In genomic region chr4:44495136-44495535, GRCh38 we compare ENCODE assay signal across 25 cellular contexts. TPM values are rescaled to one million over a fixed set of nuclear protein-coding genes. Genes with fewer than 3 reads are reported as not detected.
"Had no signal": no experiment of that assay in that cellular context is flagged by ENCODE, and none has a peak within 500 bp of the region (broad histone marks: within the 10 kb centered on the region; RNA-seq: fewer than 3 reads in every experiment).

No MANE protein-coding gene starts in this region.

- H3K9me3 ChIP-seq: Peyer's patch, SK-N-SH had no signal

- H2AFZ ChIP-seq: PC-9 had no signal

- H3K4me1 ChIP-seq: Peyer's patch had no signal

- H3K27ac ChIP-seq: HL-60, PC-9, Peyer's patch had no signal

- H3K4me2 ChIP-seq: PC-9, SK-N-SH had no signal

- DNase-seq: KBM-7, MV-4-11, NCI-H1048, NCI-H1105, NCI-H1417, NCI-H1436 treated with DMSO at 0.1 percent for 48 hours, NCI-H1694, NCI-H187 treated with DMSO at 0.1 percent for 48 hours, NCI-H2029 treated with DMSO at 0.1 percent for 48 hours, NCI-H2171 treated with DMSO at 0.1 percent for 48 hours, NCI-H2227 treated with DMSO at 0.1 percent for 48 hours, NCI-H446, NCI-H510A, NCI-H524 treated with DMSO at 0.1 percent for 48 hours, NCI-H69, NCI-H774, PC-9, Peyer's patch, Right ventricle myocardium superior, SK-N-SH had no signal

- H3K9ac ChIP-seq: SK-N-SH had no signal

- H3K36me3 ChIP-seq: Peyer's patch had no signal

- H3K4me3 ChIP-seq: PC-9, Peyer's patch had no signal

- H3K27me3 ChIP-seq: Peyer's patch had no signal

RNA-seq across cellular contexts. Expression of gene KCTD8, which starts 46.5 kb away (rescaled TPM):
- total RNA-seq: HT-29, LHCN-M2, PC-9, Peyer's patch, RPMI7951, SK-MEL-5 had no signal
- polyA plus RNA-seq: SK-N-SH had no signal
